Comparison of ENCODE assay signal across 1 cellular context in genomic region chr17:78839762-78840529, GRCh38.
TF ChIP-seq lines count a peak whose summit lies in the region.

No MANE protein-coding gene starts in this region.

TF ChIP-seq in IMR-90, 13 proteins besides CTCF, POLR2A, EP300 and RAD21 (continued from another document):
- peak; percentile 12; the same call in 1 of the 2 replicates for TF ChIP-seq USF2 (IDR thresholded peaks at IDR 0.05; ENCODE audit: low read depth, low read length)
- no peak for TF ChIP-seq RFX5 (IDR thresholded peaks at IDR 0.05; ENCODE audit: low read depth, low read length)
- no peak for TF ChIP-seq MXI1 (IDR thresholded peaks at IDR 0.05; ENCODE audit: borderline replicate concordance, low read depth, low read length)
- TF ChIP-seq BHLHE40 (IDR thresholded peaks at IDR 0.05; ENCODE audit: low read depth, low read length): peak; percentile 43; the same call in 1 of the 2 replicates
- no peak for TF ChIP-seq CEBPB (IDR thresholded peaks at IDR 0.05; ENCODE audit: low read depth, low read length)
- TF ChIP-seq CHD1 (IDR thresholded peaks at IDR 0.05; ENCODE audit: low read depth, low read length): peak; percentile 93; the same call in 1 of the 2 replicates
- TF ChIP-seq MAFK (IDR thresholded peaks at IDR 0.05; ENCODE audit: low read depth, low read length): no peak
TF ChIP-seq in IMR-90: peak in this region for 3.
